16 cellular contexts compared by ENCODE assay signal in the genomic region with DNA sequence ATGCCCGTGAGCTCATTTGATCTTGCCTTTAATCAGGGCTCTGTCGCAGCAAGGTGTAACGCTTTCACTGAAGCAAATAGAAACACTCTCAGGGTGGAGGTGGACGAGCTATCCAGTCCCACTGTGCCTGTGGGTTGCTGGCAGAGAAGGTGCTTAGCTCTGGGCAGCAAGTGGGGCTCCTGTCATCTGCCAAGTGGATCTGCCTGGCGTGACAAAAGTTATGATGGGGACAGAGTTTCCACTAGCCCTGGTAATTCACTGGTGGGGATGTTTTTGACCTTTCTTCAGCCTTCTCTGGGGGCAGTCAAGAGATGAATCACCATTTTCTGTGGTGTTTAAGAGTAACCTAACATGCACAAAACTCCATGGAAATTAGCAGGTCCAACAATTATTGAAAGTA.
DNase-seq lines count a peak whose midpoint lies in the region; ATAC-seq and TF ChIP-seq lines count a peak whose summit lies in the region.
"Had no signal": no experiment of that assay in that cellular context is flagged by ENCODE, and none has a peak within 500 bp of the region (broad histone marks: within the 10 kb centered on the region; RNA-seq: fewer than 3 reads in every experiment).

No MANE protein-coding gene starts in this region.

- TF ChIP-seq CTCF in esophagus squamous epithelium (IDR thresholded peaks at IDR 0.05), result no peak

- intact Hi-C loops in esophagus squamous epithelium (cut with DNase I), result no loop called here
- intact Hi-C loops in activated T-helper 2 cell treated with anti-CD3 and anti-CD28 coated beads, Interferon-gamma antibody, Interleukin-2, Interleukin-4, amounts not matched to agents 10 μg/mL and 5 μg/mL and 100 μg/mL, durations not matched to agents 14 hours and 24 hours and 36 hours (cut with micrococcal nuclease), result no loop called here

- no peaks in the 10 kb centered on the region for H3K27me3 Mint-ChIP-seq in activated T-helper 2 cell treated with anti-CD3 and anti-CD28 coated beads, Interferon-gamma antibody, Interleukin-2, Interleukin-4, amounts not matched to agents 10 μg/mL and 5 μg/mL and 100 μg/mL, durations not matched to agents 14 hours and 24 hours and 36 hours (ENCODE audit: low read depth)
- H3K27me3 Mint-ChIP-seq: B cell had no signal

- H3K9me3 Mint-ChIP-seq in stimulated activated effector memory CD8-positive, alpha-beta T cell treated with anti-CD3 and anti-CD28 coated beads, Interleukin-12 subunit alpha, Interleukin-12 subunit beta, amount 100 ng/mL, for 72 hours, result no peaks in the 10 kb centered on the region
- H3K9me3 Mint-ChIP-seq in activated T-helper 2 cell treated with anti-CD3 and anti-CD28 coated beads, Interferon-gamma antibody, Interleukin-2, Interleukin-4, amounts not matched to agents 10 μg/mL and 5 μg/mL and 100 μg/mL, durations not matched to agents 14 hours and 24 hours and 36 hours, result no peaks in the 10 kb centered on the region

- peaks cover 24% of the 10 kb centered on the region for H3K4me1 Mint-ChIP-seq in stimulated activated effector memory CD8-positive, alpha-beta T cell treated with anti-CD3 and anti-CD28 coated beads, Interleukin-12 subunit alpha, Interleukin-12 subunit beta, amount 100 ng/mL, for 72 hours
- peaks cover 17% of the 10 kb centered on the region for H3K4me1 Mint-ChIP-seq in activated T-helper 2 cell treated with anti-CD3 and anti-CD28 coated beads, Interferon-gamma antibody, Interleukin-2, Interleukin-4, amounts not matched to agents 10 μg/mL and 5 μg/mL and 100 μg/mL, durations not matched to agents 14 hours and 24 hours and 36 hours (ENCODE audit: low read depth)

- peak overlapping the region in 3 of 4 donors; percentile 51 to 75 (median 59) for H3K27ac ChIP-seq in esophagus squamous epithelium
- H3K27ac ChIP-seq: ovary, PC-9, VCaP had no signal

- H3K9me3 ChIP-seq in esophagus squamous epithelium, result no peaks in the 10 kb centered on the region
- H3K9me3 ChIP-seq: ovary had no signal

- TF ChIP-seq POLR2A in esophagus squamous epithelium (IDR thresholded peaks at IDR 0.05), result no peak

- WGBS in esophagus squamous epithelium, 2 donors, result 90% methylated on average over 4 of the region's 5 CpGs

- H3K27ac Mint-ChIP-seq in stimulated activated effector memory CD8-positive, alpha-beta T cell treated with anti-CD3 and anti-CD28 coated beads, Interleukin-12 subunit alpha, Interleukin-12 subunit beta, amount 100 ng/mL, for 72 hours, result peak overlapping the region; percentile 73
- no peak overlapping the region for H3K27ac Mint-ChIP-seq in activated T-helper 2 cell treated with anti-CD3 and anti-CD28 coated beads, Interferon-gamma antibody, Interleukin-2, Interleukin-4, amounts not matched to agents 10 μg/mL and 5 μg/mL and 100 μg/mL, durations not matched to agents 14 hours and 24 hours and 36 hours
- H3K27ac Mint-ChIP-seq: activated CD8-positive, alpha-beta T cell treated with anti-CD3 and anti-CD28 coated beads, Interleukin-2, amount 10 ng/mL, durations not matched to agents 7 days and 5 days; B cell had no signal

- DNase-seq in esophagus squamous epithelium (lab: John Stamatoyannopoulos, UW) (no peak), HPDE6-E6E7 (ENCODE audit: extremely low spot score) (no peak), amygdala (lab: John Stamatoyannopoulos, UW) (no peak), MV-4-11 (lab: John Stamatoyannopoulos, UW) (no peak)
- no peak for DNase-seq in stimulated activated effector memory CD8-positive, alpha-beta T cell treated with anti-CD3 and anti-CD28 coated beads, Interleukin-12 subunit alpha, Interleukin-12 subunit beta, amount 100 ng/mL, for 72 hours (ENCODE audit: low spot score in 2 of 2)
- DNase-seq in activated T-helper 2 cell treated with anti-CD3 and anti-CD28 coated beads, Interferon-gamma antibody, Interleukin-2, Interleukin-4, amounts not matched to agents 10 μg/mL and 5 μg/mL and 100 μg/mL, durations not matched to agents 14 hours and 24 hours and 36 hours (ENCODE audit: low spot score), result no peak
- DNase-seq: activated CD8-positive, alpha-beta T cell treated with anti-CD3 and anti-CD28 coated beads, Interleukin-2, amount 10 ng/mL, durations not matched to agents 7 days and 5 days; activated naive CD4-positive, alpha-beta T cell; DMS153; ovary; PC-9; stimulated activated CD4-positive, alpha-beta T cell treated with anti-CD3 and anti-CD28 coated beads, Interleukin-12 subunit alpha, Interleukin-12 subunit beta, amount 100 ng/mL, for 4 hours had no signal

- no peaks in the 10 kb centered on the region for H3K27me3 ChIP-seq in esophagus squamous epithelium
- H3K27me3 ChIP-seq: ovary had no signal

- peaks cover 0 to 68% (median 36%) of the 10 kb centered on the region in 3 donors for H3K4me1 ChIP-seq in esophagus squamous epithelium

- no peak overlapping the region for H3K4me3 ChIP-seq in esophagus squamous epithelium
- H3K4me3 ChIP-seq: ovary, PC-9 had no signal

- peaks cover 93% of the 10 kb centered on the region for H3K36me3 Mint-ChIP-seq in stimulated activated effector memory CD8-positive, alpha-beta T cell treated with anti-CD3 and anti-CD28 coated beads, Interleukin-12 subunit alpha, Interleukin-12 subunit beta, amount 100 ng/mL, for 72 hours
- peaks cover 43% of the 10 kb centered on the region for H3K36me3 Mint-ChIP-seq in activated T-helper 2 cell treated with anti-CD3 and anti-CD28 coated beads, Interferon-gamma antibody, Interleukin-2, Interleukin-4, amounts not matched to agents 10 μg/mL and 5 μg/mL and 100 μg/mL, durations not matched to agents 14 hours and 24 hours and 36 hours (ENCODE audit: low read depth)

- no peak overlapping the region for H3K4me3 Mint-ChIP-seq in stimulated activated effector memory CD8-positive, alpha-beta T cell treated with anti-CD3 and anti-CD28 coated beads, Interleukin-12 subunit alpha, Interleukin-12 subunit beta, amount 100 ng/mL, for 72 hours
- no peak overlapping the region for H3K4me3 Mint-ChIP-seq in activated T-helper 2 cell treated with anti-CD3 and anti-CD28 coated beads, Interferon-gamma antibody, Interleukin-2, Interleukin-4, amounts not matched to agents 10 μg/mL and 5 μg/mL and 100 μg/mL, durations not matched to agents 14 hours and 24 hours and 36 hours (ENCODE audit: low read depth)
- H3K4me3 Mint-ChIP-seq: activated CD8-positive, alpha-beta T cell treated with anti-CD3 and anti-CD28 coated beads, Interleukin-2, amount 10 ng/mL, durations not matched to agents 7 days and 5 days; B cell had no signal

- peaks cover 3 to 31% (median 4%) of the 10 kb centered on the region in 3 donors for H3K36me3 ChIP-seq in esophagus squamous epithelium
- H3K36me3 ChIP-seq: ovary had no signal

- peak; percentile 51 for ATAC-seq in GM19023 (IDR thresholded peaks at IDR 0.05; ENCODE audit: unreplicated experiment)
- ATAC-seq in HG03095 (IDR thresholded peaks at IDR 0.05; ENCODE audit: unreplicated experiment), result peak; percentile 34
- no peak for ATAC-seq in stimulated activated effector memory CD8-positive, alpha-beta T cell treated with anti-CD3 and anti-CD28 coated beads, Interleukin-12 subunit alpha, Interleukin-12 subunit beta, amount 100 ng/mL, for 72 hours
- ATAC-seq: activated CD8-positive, alpha-beta T cell treated with anti-CD3 and anti-CD28 coated beads, Interleukin-2, amount 10 ng/mL, durations not matched to agents 7 days and 5 days had no signal
